ENCODE assay signal across 22 cellular contexts in the genomic region with DNA sequence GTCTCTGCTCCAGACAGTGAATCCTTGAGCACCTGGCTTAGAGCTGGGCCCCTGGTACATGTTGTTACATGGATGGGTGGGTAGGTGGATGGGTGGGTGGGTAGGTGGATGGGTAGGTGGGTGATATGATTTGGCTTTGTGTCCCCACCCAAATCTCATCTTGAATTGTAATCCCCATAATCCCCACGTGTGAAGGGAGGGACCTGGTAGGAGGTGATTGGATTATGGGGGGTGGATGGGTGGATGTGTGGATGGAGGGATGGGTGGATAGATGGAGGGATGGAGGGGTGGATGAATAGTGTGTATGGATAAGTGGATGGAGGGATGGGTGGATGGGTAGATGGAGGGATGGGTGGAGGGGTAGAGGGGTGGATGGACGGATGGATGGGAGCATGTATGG. TPM values are rescaled to one million over a fixed set of nuclear protein-coding genes. Genes with fewer than 3 reads are reported as not detected.
"Had no signal": no experiment of that assay in that cellular context is flagged by ENCODE, and none has a peak within 500 bp of the region (broad histone marks: within the 10 kb centered on the region; RNA-seq: fewer than 3 reads in every experiment).

No MANE protein-coding gene starts in this region.

- H3K27ac ChIP-seq: HL-60 had no signal

- ATAC-seq: T-cell had no signal

- FAIRE-seq: RCC 7860 had no signal

- H3K4me2 ChIP-seq: SK-N-SH had no signal

- H3K9me3 ChIP-seq: SK-N-SH had no signal

- H3K9ac ChIP-seq: SK-N-SH had no signal

- DNase-seq: KBM-7, MV-4-11, NCI-H1048, NCI-H1105, NCI-H1417 treated with DMSO at 0.1 percent for 48 hours, NCI-H187, NCI-H2029, NCI-H2081 treated with DMSO at 0.1 percent for 48 hours, NCI-H2171, NCI-H226, NCI-H446, NCI-H510A, NCI-H524 treated with DMSO at 0.1 percent for 48 hours, RPMI8226, SIG-M5, SK-N-SH, SW 1271, T-cell had no signal

RNA-seq across cellular contexts. Expression of a gene that starts 26.6 kb away (rescaled TPM):
- total RNA-seq: MCF 10A, Right ventricle myocardium superior had no signal
